Comparison of ENCODE assay signal across 22 cellular contexts in genomic region chr3:193560870-193561269, GRCh38. TPM values are rescaled to one million over a fixed set of nuclear protein-coding genes. Genes with fewer than 3 reads are reported as not detected.
DNase-seq lines count a peak whose midpoint lies in the region; ATAC-seq and TF ChIP-seq lines count a peak whose summit lies in the region.
"Had no signal": no experiment of that assay in that cellular context is flagged by ENCODE, and none has a peak within 500 bp of the region (broad histone marks: within the 10 kb centered on the region; RNA-seq: fewer than 3 reads in every experiment).

No MANE protein-coding gene starts in this region.

- peaks cover 0 to 5% (median 0%) of the 10 kb centered on the region in 12 donors for H3K4me1 ChIP-seq in heart left ventricle
- H3K4me1 ChIP-seq: foreskin keratinocyte had no signal

- H3K9me3 ChIP-seq in heart left ventricle = no peaks in the 10 kb centered on the region
- H3K9me3 ChIP-seq: BLaER1 treated with 17β-estradiol and CSF1 and Interleukin-3, amounts not matched to agents 10 nM and 100 nM; body of pancreas had no signal

- no peak overlapping the region for H3K27ac ChIP-seq in heart left ventricle
- H3K27ac ChIP-seq: 22Rv1; BLaER1 treated with 17β-estradiol and CSF1 and Interleukin-3, amounts not matched to agents 10 nM and 100 nM; body of pancreas; foreskin keratinocyte had no signal

- no peaks in the 10 kb centered on the region for H3K9me3 Mint-ChIP-seq in stimulated activated effector memory CD8-positive, alpha-beta T cell treated with anti-CD3 and anti-CD28 coated beads, Interleukin-12 subunit alpha, Interleukin-12 subunit beta, amount 100 ng/mL, for 72 hours
- no peaks in the 10 kb centered on the region for H3K9me3 Mint-ChIP-seq in activated naive CD8-positive, alpha-beta T cell treated with anti-CD3 and anti-CD28 coated beads, Interleukin-2, amount 50 U/mL, for 24 hours
- H3K9me3 Mint-ChIP-seq: activated naive CD4-positive, alpha-beta T cell treated with anti-CD3 and anti-CD28 coated beads, Interleukin-2, amount 50 U/mL, for 24 hours; activated T-cell treated with anti-CD3 and anti-CD28 coated beads, Interleukin-2, amount 50 U/mL, for 72 hours had no signal

- ATAC-seq in heart left ventricle = peak in 3 of 4 donors; percentile 50 to 72 (median 55)
- no peak for ATAC-seq in stimulated activated effector memory CD8-positive, alpha-beta T cell treated with anti-CD3 and anti-CD28 coated beads, Interleukin-12 subunit alpha, Interleukin-12 subunit beta, amount 100 ng/mL, for 72 hours
- ATAC-seq in activated naive CD8-positive, alpha-beta T cell treated with anti-CD3 and anti-CD28 coated beads, Interleukin-2, amount 50 U/mL, for 24 hours = no peak
- no peak for ATAC-seq in HG03469 (IDR thresholded peaks at IDR 0.05; ENCODE audit: unreplicated experiment)
- ATAC-seq: activated T-cell treated with anti-CD3 and anti-CD28 coated beads, Interleukin-2, amount 50 U/mL, for 72 hours; body of pancreas; foreskin keratinocyte had no signal

- intact Hi-C loops in heart left ventricle (cut with DNase I) = loop anchor here in 6 of 10 donors (5.0 to 10.0 kb wide), 7 partner anchors 96 to 996 kb away; no protein-coding TSS in a partner anchor

- no peaks in the 10 kb centered on the region for H3K27me3 ChIP-seq in heart left ventricle
- H3K27me3 ChIP-seq: BLaER1 treated with 17β-estradiol and CSF1 and Interleukin-3, amounts not matched to agents 10 nM and 100 nM; body of pancreas had no signal

- H3K4me1 Mint-ChIP-seq in stimulated activated effector memory CD8-positive, alpha-beta T cell treated with anti-CD3 and anti-CD28 coated beads, Interleukin-12 subunit alpha, Interleukin-12 subunit beta, amount 100 ng/mL, for 72 hours = no peaks in the 10 kb centered on the region
- no peaks in the 10 kb centered on the region for H3K4me1 Mint-ChIP-seq in activated naive CD8-positive, alpha-beta T cell treated with anti-CD3 and anti-CD28 coated beads, Interleukin-2, amount 50 U/mL, for 24 hours
- H3K4me1 Mint-ChIP-seq: activated naive CD4-positive, alpha-beta T cell treated with anti-CD3 and anti-CD28 coated beads, Interleukin-2, amount 50 U/mL, for 24 hours had no signal

- no peaks in the 10 kb centered on the region for H3K36me3 Mint-ChIP-seq in stimulated activated effector memory CD8-positive, alpha-beta T cell treated with anti-CD3 and anti-CD28 coated beads, Interleukin-12 subunit alpha, Interleukin-12 subunit beta, amount 100 ng/mL, for 72 hours
- H3K36me3 Mint-ChIP-seq in activated naive CD8-positive, alpha-beta T cell treated with anti-CD3 and anti-CD28 coated beads, Interleukin-2, amount 50 U/mL, for 24 hours (ENCODE audit: low read depth) = no peaks in the 10 kb centered on the region

- DNase-seq in DMS 273 (lab: John Stamatoyannopoulos, UW; ENCODE audit: unreplicated experiment) (peak; percentile 25), DMS 273 treated with DMSO at 0.1 percent for 48 hours (lab: John Stamatoyannopoulos, UW) (no peak), NCI-H2196 treated with DMSO at 0.1 percent for 48 hours (lab: John Stamatoyannopoulos, UW; ENCODE audit: unreplicated experiment) (peak; percentile 59), heart left ventricle (peak in 4 of 5 donors; percentile 8 to 48 (median 30)), foreskin fibroblast (no peak)
- no peak for DNase-seq in stimulated activated effector memory CD8-positive, alpha-beta T cell treated with anti-CD3 and anti-CD28 coated beads, Interleukin-12 subunit alpha, Interleukin-12 subunit beta, amount 100 ng/mL, for 72 hours (ENCODE audit: low spot score in 2 of 2)
- no peak for DNase-seq in activated naive CD8-positive, alpha-beta T cell treated with anti-CD3 and anti-CD28 coated beads, Interleukin-2, amount 50 U/mL, for 24 hours
- DNase-seq: activated T-cell treated with anti-CD3 and anti-CD28 coated beads, Interleukin-2, amount 50 U/mL, for 72 hours; body of pancreas; dermis blood vessel endothelial cell; DMS153; foreskin keratinocyte; NCI-H1436 treated with DMSO at 0.1 percent for 48 hours; NCI-H510A treated with DMSO at 0.1 percent for 48 hours; small intestine; stimulated activated CD4-positive, alpha-beta T cell treated with anti-CD3 and anti-CD28 coated beads, Interleukin-4, amount 100 ng/mL, for 1 hour; T-helper 2 cell had no signal

- WGBS in heart left ventricle, 4 donors = 44 to 58% (median 47%) methylated on average over 4 of the region's 4 CpGs

- peak overlapping the region; percentile 24 for H3K27ac Mint-ChIP-seq in stimulated activated effector memory CD8-positive, alpha-beta T cell treated with anti-CD3 and anti-CD28 coated beads, Interleukin-12 subunit alpha, Interleukin-12 subunit beta, amount 100 ng/mL, for 72 hours
- H3K27ac Mint-ChIP-seq in activated naive CD8-positive, alpha-beta T cell treated with anti-CD3 and anti-CD28 coated beads, Interleukin-2, amount 50 U/mL, for 24 hours = no peak overlapping the region
- H3K27ac Mint-ChIP-seq: activated naive CD4-positive, alpha-beta T cell treated with anti-CD3 and anti-CD28 coated beads, Interleukin-2, amount 50 U/mL, for 24 hours; activated T-cell treated with anti-CD3 and anti-CD28 coated beads, Interleukin-2, amount 50 U/mL, for 72 hours had no signal

- H3K4me3 ChIP-seq in heart left ventricle (no peak overlapping the region), foreskin fibroblast (ENCODE audit: low read depth in 1 of 2, low read length in 2 of 2) (no peak overlapping the region)
- H3K4me3 ChIP-seq: BLaER1 treated with 17β-estradiol and CSF1 and Interleukin-3, amounts not matched to agents 10 nM and 100 nM; body of pancreas had no signal

- TF ChIP-seq POLR2A in heart left ventricle (IDR thresholded peaks at IDR 0.05) = no peak

- H3K27me3 Mint-ChIP-seq in activated naive CD8-positive, alpha-beta T cell treated with anti-CD3 and anti-CD28 coated beads, Interleukin-2, amount 50 U/mL, for 24 hours = no peaks in the 10 kb centered on the region
- H3K27me3 Mint-ChIP-seq: activated naive CD4-positive, alpha-beta T cell treated with anti-CD3 and anti-CD28 coated beads, Interleukin-2, amount 50 U/mL, for 24 hours had no signal

- no peak for TF ChIP-seq CTCF in heart left ventricle (IDR thresholded peaks at IDR 0.05)
- no peak for TF ChIP-seq CTCF in foreskin fibroblast (IDR thresholded peaks at IDR 0.05; ENCODE audit: low read depth, low read length)

- no peaks in the 10 kb centered on the region for H3K36me3 ChIP-seq in heart left ventricle
- H3K36me3 ChIP-seq: BLaER1 treated with 17β-estradiol and CSF1 and Interleukin-3, amounts not matched to agents 10 nM and 100 nM had no signal

- H3K4me3 Mint-ChIP-seq in stimulated activated effector memory CD8-positive, alpha-beta T cell treated with anti-CD3 and anti-CD28 coated beads, Interleukin-12 subunit alpha, Interleukin-12 subunit beta, amount 100 ng/mL, for 72 hours = no peak overlapping the region
- H3K4me3 Mint-ChIP-seq in activated naive CD8-positive, alpha-beta T cell treated with anti-CD3 and anti-CD28 coated beads, Interleukin-2, amount 50 U/mL, for 24 hours = no peak overlapping the region
- H3K4me3 Mint-ChIP-seq: activated naive CD4-positive, alpha-beta T cell treated with anti-CD3 and anti-CD28 coated beads, Interleukin-2, amount 50 U/mL, for 24 hours; activated T-cell treated with anti-CD3 and anti-CD28 coated beads, Interleukin-2, amount 50 U/mL, for 72 hours had no signal

RNA-seq across cellular contexts. Expression of gene ATP13A4, which starts 6.2 kb away (rescaled TPM):
- total RNA-seq in heart left ventricle = under 1 TPM in 3 of 9 donors, not detected in 6; 0.48 to 0.97 (median 0.51) TPM
- polyA plus RNA-seq in heart left ventricle = not detected
- total RNA-seq: dermis blood vessel endothelial cell, foreskin keratinocyte, HT1080 had no signal
- polyA plus RNA-seq: foreskin keratinocyte had no signal

RNA-seq across cellular contexts. Expression of gene OPA1, which starts 32.1 kb away (rescaled TPM):
- 100 to 1,000 TPM in 7 of 9 donors, 10 to 100 TPM in 2; 76.7 to 215 (median 107) TPM for total RNA-seq in heart left ventricle
- 10 to 100 TPM; 23.0 to 47.9 TPM for polyA plus RNA-seq in heart left ventricle

Comparison
In these comparisons a context has a peak if more than half of its experiments do, and no peak if none do; other contexts are left out.
1. DNase-seq: peak in DMS 273 (single experiment), NCI-H2196 treated with DMSO at 0.1 percent for 48 hours (single experiment) and heart left ventricle (4 of 5); none in DMS 273 treated with DMSO at 0.1 percent for 48 hours (single experiment), stimulated activated effector memory CD8-positive, alpha-beta T cell treated with anti-CD3 and anti-CD28 coated beads, Interleukin-12 subunit alpha, Interleukin-12 subunit beta, amount 100 ng/mL, for 72 hours (0 of 2), activated naive CD8-positive, alpha-beta T cell treated with anti-CD3 and anti-CD28 coated beads, Interleukin-2, amount 50 U/mL, for 24 hours (single experiment) and foreskin fibroblast (0 of 2).
2. ATAC-seq: peak in heart left ventricle (3 of 4); none in stimulated activated effector memory CD8-positive, alpha-beta T cell treated with anti-CD3 and anti-CD28 coated beads, Interleukin-12 subunit alpha, Interleukin-12 subunit beta, amount 100 ng/mL, for 72 hours (single experiment), activated naive CD8-positive, alpha-beta T cell treated with anti-CD3 and anti-CD28 coated beads, Interleukin-2, amount 50 U/mL, for 24 hours (single experiment) and HG03469 (single experiment).